1 cellular context compared by ENCODE assay signal in the genomic region with DNA sequence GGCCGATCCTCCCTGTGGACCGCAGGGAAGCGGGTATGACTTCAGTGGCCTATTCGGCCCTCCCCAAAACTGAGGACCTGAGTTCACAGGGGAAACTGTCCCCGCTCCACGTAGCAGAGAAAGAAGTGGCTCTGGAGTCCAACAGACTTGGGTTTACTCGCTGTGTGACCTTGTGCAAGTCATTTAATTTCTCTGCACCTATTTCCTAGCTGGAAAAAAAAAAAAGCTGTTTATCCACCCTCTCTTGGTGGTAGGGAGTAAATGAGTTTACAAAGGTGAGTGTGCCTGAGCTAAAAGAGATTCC.
TF ChIP-seq lines count a peak whose summit lies in the region.

No MANE protein-coding gene starts in this region.

TF ChIP-seq in H1, 55 proteins besides CTCF, POLR2A, EP300 and RAD21:
- TF ChIP-seq SIX5 (IDR thresholded peaks at IDR 0.05; ENCODE audit: low read depth, low read length) (no peak), KDM5A (IDR thresholded peaks at IDR 0.05; ENCODE audit: low read length) (no peak), BRCA1 (IDR thresholded peaks at IDR 0.05; ENCODE audit: low read depth, low read length) (no peak), CBX8 (IDR thresholded peaks at IDR 0.05; ENCODE audit: borderline replicate concordance, low read depth, low read length) (no peak), KDM4A (IDR thresholded peaks at IDR 0.05; ENCODE audit: low read depth, low read length, severe bottlenecking) (no peak), CTBP2 (IDR thresholded peaks at IDR 0.05; ENCODE audit: borderline replicate concordance, insufficient read depth, insufficient read length, low read length) (no peak), CREB1 (IDR thresholded peaks at IDR 0.05) (no peak), TAF7 (optimal IDR thresholded peaks at IDR 0.05; ENCODE audit: borderline replicate concordance, low read depth, low read length) (no peak), SRF (IDR thresholded peaks at IDR 0.05; ENCODE audit: low read depth, low read length) (no peak), BCL11A (IDR thresholded peaks at IDR 0.05; ENCODE audit: low read depth in 2 of 2, low read length in 2 of 2) (no peak)
